Comparison of ENCODE assay signal across 8 cellular contexts in the genomic region with DNA sequence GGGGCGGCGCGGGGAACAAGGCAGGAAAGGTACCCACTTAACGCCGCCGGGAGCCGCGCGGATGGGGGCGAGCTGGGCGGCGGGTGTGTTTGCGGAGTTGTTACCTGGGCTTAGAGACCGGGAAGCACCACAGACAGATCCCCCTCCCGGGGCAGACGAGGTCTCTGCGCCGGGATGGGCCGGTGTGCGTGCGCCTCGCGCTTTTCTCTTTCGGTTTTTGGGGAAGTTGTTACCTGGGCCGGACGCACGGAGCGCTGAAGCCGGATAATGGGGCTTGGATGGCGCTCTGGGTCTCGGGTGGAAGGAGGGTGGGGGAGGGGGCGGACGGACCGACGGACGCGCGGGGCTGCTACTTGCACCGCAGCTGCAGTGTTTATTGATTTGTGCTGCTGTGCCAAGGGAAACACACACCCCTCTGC. TPM values are rescaled to one million over a fixed set of nuclear protein-coding genes. Genes with fewer than 3 reads are reported as not detected.
DNase-seq lines count a peak whose midpoint lies in the region; ATAC-seq and TF ChIP-seq lines count a peak whose summit lies in the region.

No MANE protein-coding gene starts in this region.

- peak overlapping the region; percentile 56 for H3K4me2 ChIP-seq in fibroblast of lung (ENCODE audit: extremely low read depth, insufficient read depth, low read length)

- H3K36me3 Mint-ChIP-seq in nephron progenitor cell (ENCODE audit: low read depth) = no peaks in the 10 kb centered on the region

- peak overlapping the region; percentile 75 for H3K27ac Mint-ChIP-seq in nephron progenitor cell

- H3K4me1 Mint-ChIP-seq in nephron progenitor cell = peaks cover 38% of the 10 kb centered on the region

- H3K4me3 Mint-ChIP-seq in nephron progenitor cell = peak overlapping the region; percentile 95

- H2AFZ ChIP-seq in fibroblast of lung (ENCODE audit: low read length) = no peak overlapping the region

- peak; percentile 9 for DNase-seq in DMS 273 treated with DMSO at 0.1 percent for 48 hours (lab: John Stamatoyannopoulos, UW)
- DNase-seq in NAMALWA (ENCODE audit: low spot score) = peak; percentile 56
- peak; percentile 70 to 71 for DNase-seq in activated T-cell treated with anti-CD3 and anti-CD28 coated beads, Interleukin-2, amount 50 U/mL, for 48 hours
- peak; percentile 48 to 66 for DNase-seq in fibroblast of lung (ENCODE audit: low read depth in 2 of 2)
- DNase-seq in nephron progenitor cell = peak; percentile 29
- peak; percentile 21 to 75 for DNase-seq in tibial artery
- no peak for DNase-seq in DMS114 treated with DMSO at 0.1 percent for 48 hours (lab: John Stamatoyannopoulos, UW; ENCODE audit: unreplicated experiment)

- no peaks in the 10 kb centered on the region for H3K27me3 ChIP-seq in fibroblast of lung (ENCODE audit: control insufficient read depth, insufficient read depth, low read length)
- no peaks in the 10 kb centered on the region for H3K27me3 ChIP-seq in tibial artery

- H3K9me3 ChIP-seq in fibroblast of lung (ENCODE audit: control insufficient read depth, insufficient read depth, low read depth, low read length) = no peaks in the 10 kb centered on the region
- H3K9me3 ChIP-seq in tibial artery = no peaks in the 10 kb centered on the region

- H3K79me2 ChIP-seq in fibroblast of lung (ENCODE audit: control insufficient read depth, insufficient read depth, low read length) = peaks cover 81% of the 10 kb centered on the region

- H3K27me3 Mint-ChIP-seq in nephron progenitor cell (ENCODE audit: low read depth, poor library complexity) = peaks cover 43% of the 10 kb centered on the region

- no peaks in the 10 kb centered on the region for H3K9me3 Mint-ChIP-seq in nephron progenitor cell

- intact Hi-C loops in tibial artery (cut with DNase I; ENCODE audit: low total_unique reads) = loop anchor here (5.0 kb wide), 1 partner anchor 77 kb away; no protein-coding TSS in a partner anchor

- ATAC-seq in GM21576 (IDR thresholded peaks at IDR 0.05; ENCODE audit: unreplicated experiment) = peak; percentile 23

- H3K36me3 ChIP-seq in fibroblast of lung (ENCODE audit: control insufficient read depth, insufficient read depth, low read length) = no peaks in the 10 kb centered on the region
- H3K36me3 ChIP-seq in tibial artery = no peaks in the 10 kb centered on the region

- peak overlapping the region; percentile 86 for H3K9ac ChIP-seq in fibroblast of lung (ENCODE audit: insufficient read depth, low read length)

- no peaks in the 10 kb centered on the region for H4K20me1 ChIP-seq in fibroblast of lung (ENCODE audit: control insufficient read depth, extremely low read depth, insufficient read depth, low read length)

- no peak for TF ChIP-seq CTCF in fibroblast of lung (conservative IDR thresholded peaks at IDR 0.05 in 1 of 2, IDR thresholded peaks at IDR 0.05 in 1 of 2; ENCODE audit: low read depth in 1 of 2, low read length in 2 of 2)
- no peak for TF ChIP-seq CTCF in nephron progenitor cell (IDR thresholded peaks at IDR 0.05)
- TF ChIP-seq CTCF in tibial artery (IDR thresholded peaks at IDR 0.05) = no peak

- H3K27ac ChIP-seq in fibroblast of lung (ENCODE audit: insufficient read depth, low read length) (peak overlapping the region; percentile 88), tibial artery (peak overlapping the region; percentile 97 to 98)

- peak overlapping the region; percentile 73 to 95 (median 86) for H3K4me3 ChIP-seq in fibroblast of lung (replicated peaks in 1 of 4; ENCODE audit: control extremely low read depth in 1 of 4, insufficient read depth in 1 of 4, low read depth in 3 of 4, low read length in 4 of 4)
- peak overlapping the region; percentile 98 to 99 for H3K4me3 ChIP-seq in tibial artery

- H3K4me1 ChIP-seq in fibroblast of lung (ENCODE audit: control insufficient read depth, extremely low read depth, insufficient read depth, low read length) (peaks cover 5% of the 10 kb centered on the region), tibial artery (peaks cover 0 to 29% (median 6%) of the 10 kb centered on the region in 4 donors)

RNA-seq across cellular contexts. Expression of gene ZEB1, which starts 1.2 kb away (rescaled TPM):
- 172 and 221 TPM in 2 replicates for total RNA-seq in fibroblast of lung
- 73.7 and 119 TPM in 2 replicates for polyA plus RNA-seq in fibroblast of lung
- polyA plus RNA-seq in fibroblast of lung (2012) = 40.7 and 62.5 TPM in 2 replicates
- 17.8 and 26.5 TPM in 2 replicates for polyA minus RNA-seq in fibroblast of lung (ENCODE audit: low replicate concordance)
